Comparison of ENCODE assay signal across 8 cellular contexts in the genomic region with DNA sequence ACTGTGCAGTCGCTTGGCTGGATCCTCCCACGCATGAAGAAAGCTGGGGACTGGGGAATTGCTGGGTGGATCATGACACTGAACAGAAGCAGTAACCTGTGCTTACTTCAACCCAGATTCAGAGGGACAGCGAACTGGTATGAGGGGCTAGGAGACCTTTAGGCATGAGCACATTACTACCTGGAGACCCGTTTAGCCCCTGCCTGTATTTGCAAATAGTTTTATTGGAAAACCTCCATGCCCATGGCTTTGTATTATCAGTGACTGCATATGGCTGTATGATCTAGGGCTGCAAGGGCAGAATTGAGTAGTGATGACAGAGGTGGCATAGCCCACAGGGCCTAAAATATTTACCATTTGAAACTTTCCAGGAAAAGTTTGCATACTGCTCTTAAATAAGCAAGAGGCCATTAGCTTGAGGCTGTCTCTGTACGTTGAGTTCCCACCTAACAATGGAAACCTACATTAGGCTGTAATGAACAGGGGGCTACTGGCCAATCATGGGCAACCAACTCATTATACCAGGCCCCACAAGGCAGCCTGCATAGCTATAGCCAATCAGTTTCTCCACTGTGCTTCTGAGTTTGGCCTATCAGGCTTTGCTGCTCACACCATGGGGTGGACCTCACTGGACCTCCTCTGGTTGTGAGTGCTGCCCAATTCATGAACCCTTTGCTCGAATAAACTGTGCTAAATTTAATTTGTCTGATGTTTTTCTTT. TPM values are rescaled to one million over a fixed set of nuclear protein-coding genes. Genes with fewer than 3 reads are reported as not detected.
DNase-seq lines count a peak whose midpoint lies in the region; ATAC-seq, FAIRE-seq and TF ChIP-seq lines count a peak whose summit lies in the region.

No MANE protein-coding gene starts in this region.

- TF ChIP-seq RAD21 in neural cell (conservative IDR thresholded peaks at IDR 0.05): no peak

- no peak for TF ChIP-seq EP300 in neural cell (conservative IDR thresholded peaks at IDR 0.05; ENCODE audit: poor library complexity, severe bottlenecking)

- FAIRE-seq in HTR-8/SVneo (lab: Jason Lieb, UNC): no peak

- peaks cover 44% of the 10 kb centered on the region for H3K27me3 ChIP-seq in neural cell (ENCODE audit: insufficient read depth, low read depth, low read length)

- H3K9me3 ChIP-seq in neural cell (ENCODE audit: low read length): no peaks in the 10 kb centered on the region

- DNase-seq in GM03348 (ENCODE audit: low spot score): peak; percentile 9
- DNase-seq in HTR-8/SVneo (ENCODE audit: insufficient read length, low spot score): peak; percentile 10
- no peak for DNase-seq in cardiac fibroblast (ENCODE audit: low read depth in 2 of 2)
- no peak for DNase-seq in cerebellum (ENCODE audit: low spot score)
- DNase-seq in activated CD4-positive, alpha-beta T cell treated with anti-CD3 and anti-CD28 coated beads, Interleukin-2, amount 50 U/mL, for 48 hours: no peak

- H3K9me2 ChIP-seq in neural cell (ENCODE audit: insufficient read depth, low read length): no peaks in the 10 kb centered on the region

- H3K36me3 ChIP-seq in neural cell (ENCODE audit: insufficient read depth, low read length): no peaks in the 10 kb centered on the region

- no peaks in the 10 kb centered on the region for H4K20me1 ChIP-seq in neural cell (ENCODE audit: insufficient read depth)

- peak overlapping the region; percentile 41 to 43 for H3K4me3 ChIP-seq in cardiac fibroblast (replicated peaks in 1 of 2; ENCODE audit: low read depth in 2 of 2, low read length in 2 of 2)
- peak overlapping the region; percentile 73 for H3K4me3 ChIP-seq in neural cell (ENCODE audit: low read length)

- no peak for TF ChIP-seq CTCF in cardiac fibroblast (IDR thresholded peaks at IDR 0.05; ENCODE audit: low read depth, low read length)
- no peak for TF ChIP-seq CTCF in neural cell (IDR thresholded peaks at IDR 0.05; ENCODE audit: poor library complexity, severe bottlenecking)

- no peak overlapping the region for H3K27ac ChIP-seq in neural cell (ENCODE audit: low read length)

- no peak overlapping the region for H3K9ac ChIP-seq in neural cell (ENCODE audit: low read length)

- peak overlapping the region; percentile 56 for H3K4me2 ChIP-seq in neural cell (ENCODE audit: low read length)

- no peaks in the 10 kb centered on the region for H3F3A ChIP-seq in neural cell (ENCODE audit: insufficient read depth, low read length, poor library complexity, severe bottlenecking)

- no peak for ATAC-seq in HG03095 (IDR thresholded peaks at IDR 0.05; ENCODE audit: unreplicated experiment)
- ATAC-seq in GM18907 (IDR thresholded peaks at IDR 0.05; ENCODE audit: unreplicated experiment): no peak

- no peaks in the 10 kb centered on the region for H3K79me2 ChIP-seq in neural cell (replicated peaks; ENCODE audit: insufficient read depth, low read length)

- no peak overlapping the region for H2AFZ ChIP-seq in neural cell (ENCODE audit: low read depth, low read length)

TF ChIP-seq in neural cell, 6 proteins besides CTCF, POLR2A, EP300 and RAD21:
- no peak for TF ChIP-seq REST (IDR thresholded peaks at IDR 0.05; ENCODE audit: borderline replicate concordance)

RNA-seq across cellular contexts. Expression of gene ST8SIA6, which starts 0.6 kb away (rescaled TPM):
- polyA plus RNA-seq in neural cell: 0.20 and 0.41 TPM in 2 replicates
- 1.2 and 1.3 TPM in 2 replicates for polyA minus RNA-seq in neural cell
- total RNA-seq in cerebellum: 5.2 TPM

Comparison
In these comparisons a context has a peak if more than half of its experiments do, and no peak if none do; other contexts are left out.
1. DNase-seq: peak in GM03348 (single experiment) and HTR-8/SVneo (single experiment); none in cardiac fibroblast (0 of 2), cerebellum (single experiment) and activated CD4-positive, alpha-beta T cell treated with anti-CD3 and anti-CD28 coated beads, Interleukin-2, amount 50 U/mL, for 48 hours (0 of 2).